25 cellular contexts compared by ENCODE assay signal in genomic region chr12:95809000-95809680, GRCh38. TPM values are rescaled to one million over a fixed set of nuclear protein-coding genes. Genes with fewer than 3 reads are reported as not detected.
DNase-seq lines count a peak whose midpoint lies in the region; ATAC-seq, FAIRE-seq and TF ChIP-seq lines count a peak whose summit lies in the region.
"Had no signal": no experiment of that assay in that cellular context is flagged by ENCODE, and none has a peak within 500 bp of the region (broad histone marks: within the 10 kb centered on the region; RNA-seq: fewer than 3 reads in every experiment).

No MANE protein-coding gene starts in this region.

- no peaks in the 10 kb centered on the region for H3K27me3 ChIP-seq in keratinocyte (ENCODE audit: control insufficient read depth, extremely low read depth, insufficient read depth, low read length)

- dilution Hi-C loops in keratinocyte (cut with MboI; ENCODE audit: extremely low pct_ligation_motif_present, low sequenced_read_pairs): no loop called here

- TF ChIP-seq EP300 in A549 (IDR thresholded peaks at IDR 0.05): no peak

- TF ChIP-seq CTCF in A549 (IDR thresholded peaks at IDR 0.05) (no peak), keratinocyte (optimal IDR thresholded peaks at IDR 0.05 in 1 of 3, IDR thresholded peaks at IDR 0.05 in 1 of 3, conservative IDR thresholded peaks at IDR 0.05 in 1 of 3; ENCODE audit: extremely low read depth in 1 of 3, insufficient read depth in 2 of 3, low read length in 3 of 3) (no peak)

- ATAC-seq in A549 (no peak), T-helper 17 cell (no peak), HG03469 (IDR thresholded peaks at IDR 0.05; ENCODE audit: unreplicated experiment) (no peak)
- ATAC-seq: GM23338, HepG2 had no signal

- no peak overlapping the region for H3K4me3 Mint-ChIP-seq in T-helper 17 cell
- H3K4me3 Mint-ChIP-seq in activated CD4-positive, alpha-beta memory T cell treated with anti-CD3 and anti-CD28 coated beads for 36 hours: no peak overlapping the region
- H3K4me3 Mint-ChIP-seq: CD4-positive, alpha-beta T cell; GM23338; IgD-negative memory B cell had no signal

- peak overlapping the region; percentile 19 for H3K27ac Mint-ChIP-seq in T-helper 17 cell
- H3K27ac Mint-ChIP-seq in activated CD4-positive, alpha-beta memory T cell treated with anti-CD3 and anti-CD28 coated beads for 36 hours: no peak overlapping the region
- H3K27ac Mint-ChIP-seq: CD4-positive, alpha-beta T cell; GM23338; IgD-negative memory B cell had no signal

- 96% methylated on average over 7 of the region's 7 CpGs for WGBS in A549 (ENCODE audit: missing lambda C conversion rate)

- H3K9me3 Mint-ChIP-seq in activated CD4-positive, alpha-beta memory T cell treated with anti-CD3 and anti-CD28 coated beads for 36 hours: no peaks in the 10 kb centered on the region
- H3K9me3 Mint-ChIP-seq: CD4-positive, alpha-beta T cell; IgD-negative memory B cell had no signal

- H3K4me1 Mint-ChIP-seq in T-helper 17 cell: peaks cover 11% of the 10 kb centered on the region
- H3K4me1 Mint-ChIP-seq in activated CD4-positive, alpha-beta memory T cell treated with anti-CD3 and anti-CD28 coated beads for 36 hours (ENCODE audit: low read depth): peaks cover 3% of the 10 kb centered on the region
- H3K4me1 Mint-ChIP-seq: GM23338, IgD-negative memory B cell had no signal

- H3K27ac ChIP-seq in A549 (peak overlapping the region; percentile 72 to 98; a peak in 5 of 6 replicates), keratinocyte (ENCODE audit: control insufficient read depth, insufficient read depth, low read length) (no peak overlapping the region)
- H3K27ac ChIP-seq: 22Rv1 had no signal

- H3K9me3 ChIP-seq in A549: peaks cover 12% of the 10 kb centered on the region; the same call in 1 of the 3 replicates
- no peaks in the 10 kb centered on the region for H3K9me3 ChIP-seq in T-helper 17 cell (ENCODE audit: control insufficient read depth, low read length, poor library complexity, severe bottlenecking)
- H3K9me3 ChIP-seq in keratinocyte (ENCODE audit: control insufficient read depth, low read depth, low read length): no peaks in the 10 kb centered on the region
- H3K9me3 ChIP-seq: BE2C, Caco-2 had no signal

- no peaks in the 10 kb centered on the region for H3K9me1 ChIP-seq in keratinocyte (ENCODE audit: control insufficient read depth, extremely low read depth, insufficient read depth, low read length)

- POLR2A ChIA-PET in A549 (lab: Yijun Ruan, JAX): no interaction called here
- POLR2A ChIA-PET in activated CD4-positive, alpha-beta memory T cell treated with anti-CD3 and anti-CD28 coated beads for 36 hours (lab: Charles Lee): no interaction called here

- no peak overlapping the region for H3K4me2 ChIP-seq in A549
- no peak overlapping the region for H3K4me2 ChIP-seq in keratinocyte (ENCODE audit: control insufficient read depth, extremely low read depth, insufficient read depth, low read depth, low read length)
- H3K4me2 ChIP-seq: GM23338 had no signal

- DNase-seq in A549 (ENCODE audit: low read depth in 1 of 2, low spot score in 1 of 2): no peak
- peak; percentile 26 for DNase-seq in ELR (ENCODE audit: low read depth)
- DNase-seq in T-helper 17 cell: no peak
- DNase-seq in keratinocyte (ENCODE audit: low read depth, low spot score): no peak
- DNase-seq in stimulated activated naive CD4-positive, alpha-beta T cell (lab: John Stamatoyannopoulos, UW): no peak
- DNase-seq in GM03348 (ENCODE audit: low spot score): no peak
- DNase-seq in activated CD4-positive, alpha-beta memory T cell treated with anti-CD3 and anti-CD28 coated beads for 36 hours: no peak
- DNase-seq: ACHN; BE2C; C1 segment of cervical spinal cord; Caco-2; CD4-positive, alpha-beta T cell; DMS153; DMS79; HCEC 1CT; KBM-7 had no signal

- TF ChIP-seq POLR2A in A549 (IDR thresholded peaks at IDR 0.05; ENCODE audit: low read length): no peak

- TF ChIP-seq RAD21 in A549 (conservative IDR thresholded peaks at IDR 0.05 in 1 of 2, IDR thresholded peaks at IDR 0.05 in 1 of 2): no peak

- CTCF ChIA-PET in A549 (lab: Yijun Ruan, JAX): interaction anchor here (1.0 to 2.9 kb wide), 5 partner anchors 13 to 234 kb away, joined by 3 to 18 read pairs (median 4); partner anchors contain the start of gene NTN4
- CTCF ChIA-PET in activated CD4-positive, alpha-beta memory T cell treated with anti-CD3 and anti-CD28 coated beads for 36 hours (lab: Charles Lee): no interaction called here

- no peak overlapping the region for H2AFZ ChIP-seq in keratinocyte (ENCODE audit: control insufficient read depth, low read length)
- H2AFZ ChIP-seq: GM23338 had no signal

- H4K20me1 ChIP-seq in keratinocyte (ENCODE audit: control insufficient read depth, extremely low read depth, insufficient read depth, low read length): no peaks in the 10 kb centered on the region

- FAIRE-seq in A549 (lab: Jason Lieb, UNC): no peak
- peak; percentile 32 for FAIRE-seq in keratinocyte (lab: Jason Lieb, UNC)
- FAIRE-seq: D721Med, GM12891, GM19239, H54, HepG2 had no signal

- peaks cover 39% of the 10 kb centered on the region for H3K4me1 ChIP-seq in A549
- H3K4me1 ChIP-seq in keratinocyte (ENCODE audit: control insufficient read depth, extremely low read depth, insufficient read depth, low read length): peaks cover 22% of the 10 kb centered on the region
- H3K4me1 ChIP-seq: BE2C had no signal

- intact Hi-C loops in activated CD4-positive, alpha-beta memory T cell treated with anti-CD3 and anti-CD28 coated beads for 36 hours (cut with micrococcal nuclease): no loop called here

- H3K4me3 ChIP-seq in A549 (no peak overlapping the region), keratinocyte (ENCODE audit: control insufficient read depth in 2 of 3, extremely low read depth in 1 of 3, insufficient read depth in 2 of 3, low read depth in 1 of 3, low read length in 3 of 3) (no peak overlapping the region)
- H3K4me3 ChIP-seq: GM23338 had no signal

- H3K27me3 Mint-ChIP-seq in T-helper 17 cell: peaks cover 10% of the 10 kb centered on the region
- H3K27me3 Mint-ChIP-seq in activated CD4-positive, alpha-beta memory T cell treated with anti-CD3 and anti-CD28 coated beads for 36 hours: peaks cover 10% of the 10 kb centered on the region

- no peaks in the 10 kb centered on the region for H3K79me2 ChIP-seq in keratinocyte (ENCODE audit: control insufficient read depth, insufficient read depth, low read length)

- no peaks in the 10 kb centered on the region for H3K36me3 ChIP-seq in keratinocyte (ENCODE audit: control insufficient read depth in 2 of 2, extremely low read depth in 1 of 2, insufficient read depth in 2 of 2, low read length in 2 of 2)
- H3K36me3 ChIP-seq: BE2C had no signal

- H3K36me3 Mint-ChIP-seq in T-helper 17 cell (ENCODE audit: low read depth): no peaks in the 10 kb centered on the region
- no peaks in the 10 kb centered on the region for H3K36me3 Mint-ChIP-seq in activated CD4-positive, alpha-beta memory T cell treated with anti-CD3 and anti-CD28 coated beads for 36 hours

- H3K9ac ChIP-seq in keratinocyte (ENCODE audit: control insufficient read depth, extremely low read depth, insufficient read depth, low read length): no peak overlapping the region

TF ChIP-seq in A549, 52 proteins besides CTCF, POLR2A, EP300 and RAD21:
- no peak for TF ChIP-seq HOXB5 (CRISPR knock-in tag; IDR thresholded peaks at IDR 0.05)

RNA-seq across cellular contexts. Expression of gene NTN4, which starts 18.6 kb away (rescaled TPM):
- polyA plus RNA-seq in A549 (2011; rRNA removed) (132 and 168 TPM in 2 replicates), A549 (2017; fragmentation: RNase III; extraction: RNeasy Plus Mini Kit Qiagen cat#74134 plus additional on column Dnase treatment) (36.9 to 37.3 TPM (median 37.1 TPM) in 3 replicates), keratinocyte (8.3 to 19.5 TPM (median 11.1 TPM) in 3 replicates)
- polyA plus RNA-seq in A549 (2012; cell fraction: cytosol; rRNA removed): 63.1 and 77.4 TPM in 2 replicates
- 77.0 and 82.3 TPM in 2 replicates for polyA plus RNA-seq in A549 (2012; cell fraction: nucleus; rRNA removed)
- 274 and 323 TPM in 2 replicates for polyA minus RNA-seq in A549 (2011; rRNA and poly(A)+ RNA removed)
- total RNA-seq in T-helper 17 cell: 1 to 10 TPM; 4.8 to 7.6 TPM
- 8.9 TPM for polyA plus RNA-seq in keratinocyte (2011; ENCODE audit: low read depth)
- 6.5 and 11.0 TPM in 2 replicates for polyA plus RNA-seq in keratinocyte (2011; cell fraction: cytosol; rRNA removed)
- polyA plus RNA-seq in keratinocyte (2011; cell fraction: nucleus; rRNA removed): 30.2 and 34.8 TPM in 2 replicates
- 7.4 and 11.4 TPM in 2 replicates for polyA plus RNA-seq in keratinocyte (2012; ENCODE audit: low replicate concordance)
- 15.6 to 44.6 TPM (median 18.6 TPM) in 3 replicates for polyA minus RNA-seq in keratinocyte
- polyA minus RNA-seq in keratinocyte (2011; cell fraction: cytosol; rRNA and poly(A)+ RNA removed): 7.1 TPM
- 41.9 and 51.6 TPM in 2 replicates for polyA minus RNA-seq in keratinocyte (2011; cell fraction: nucleus; rRNA and poly(A)+ RNA removed)
- total RNA-seq in activated CD4-positive, alpha-beta memory T cell treated with anti-CD3 and anti-CD28 coated beads for 36 hours: under 1 TPM in 1 of 2 experiments, not detected in 1; 0.29 TPM
- polyA plus RNA-seq: IgD-negative memory B cell had no signal

RNA-seq across cellular contexts. Expression of gene SNRPF, which starts 49.6 kb away (rescaled TPM):
- polyA plus RNA-seq in A549 (2011; rRNA removed): 45.8 and 66.3 TPM in 2 replicates
- polyA plus RNA-seq in A549 (2012; cell fraction: cytosol; rRNA removed): 105 and 161 TPM in 2 replicates
- polyA plus RNA-seq in A549 (2012; cell fraction: nucleus; rRNA removed): 22.7 and 23.3 TPM in 2 replicates
- 204 to 221 TPM (median 204 TPM) in 3 replicates for polyA plus RNA-seq in A549 (2017; fragmentation: RNase III; extraction: RNeasy Plus Mini Kit Qiagen cat#74134 plus additional on column Dnase treatment)
- 15.3 and 16.7 TPM in 2 replicates for polyA minus RNA-seq in A549 (2011; rRNA and poly(A)+ RNA removed)
- 10 to 100 TPM; 30.2 to 43.0 TPM for total RNA-seq in T-helper 17 cell
- 17.2 to 46.0 TPM (median 34.7 TPM) in 3 replicates for polyA plus RNA-seq in keratinocyte
- 35.8 TPM for polyA plus RNA-seq in keratinocyte (2011; ENCODE audit: low read depth)
- 14.6 and 14.7 TPM in 2 replicates for polyA plus RNA-seq in keratinocyte (2011; cell fraction: cytosol; rRNA removed)
- 5.8 and 10.9 TPM in 2 replicates for polyA plus RNA-seq in keratinocyte (2011; cell fraction: nucleus; rRNA removed)
- polyA plus RNA-seq in keratinocyte (2012; ENCODE audit: low replicate concordance): 28.1 and 72.5 TPM in 2 replicates
- 2.7 to 9.1 TPM (median 8.2 TPM) in 3 replicates for polyA minus RNA-seq in keratinocyte
- polyA minus RNA-seq in keratinocyte (2011; cell fraction: cytosol; rRNA and poly(A)+ RNA removed): 10.9 TPM
- polyA minus RNA-seq in keratinocyte (2011; cell fraction: nucleus; rRNA and poly(A)+ RNA removed): 1.3 and 2.3 TPM in 2 replicates
- total RNA-seq in activated CD4-positive, alpha-beta memory T cell treated with anti-CD3 and anti-CD28 coated beads for 36 hours: 10 to 100 TPM; 45.4 to 46.0 TPM

Comparison
In these comparisons a context has a peak if more than half of its experiments do, and no peak if none do; other contexts are left out.
1. RNA of gene NTN4, which starts 18.6 kb away (total RNA-seq): 4.8 to 7.6 TPM in T-helper 17 cell; 0.29 TPM in activated CD4-positive, alpha-beta memory T cell treated with anti-CD3 and anti-CD28 coated beads for 36 hours; every median in the first group is over 4 times any median in the second.